ENCODE assay signal across 10 cellular contexts in the genomic region with DNA sequence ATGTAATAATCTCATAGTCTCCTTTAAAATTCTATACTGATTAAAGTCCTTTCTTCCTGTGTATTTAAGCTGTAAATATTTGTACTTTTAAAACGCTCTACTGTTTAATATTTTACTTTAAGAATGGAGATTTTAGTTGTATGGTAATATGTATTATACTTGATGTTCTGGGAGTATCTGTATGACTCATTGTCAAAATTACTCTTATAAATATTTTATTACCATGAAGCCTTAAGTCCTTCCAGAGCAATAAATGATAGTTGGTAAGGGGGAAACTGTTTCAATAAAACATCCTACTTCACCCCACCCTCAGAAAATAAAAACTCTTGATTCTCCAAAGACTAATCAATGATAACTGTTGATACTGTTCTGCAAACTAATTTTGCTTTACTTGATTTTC. TPM values are rescaled to one million over a fixed set of nuclear protein-coding genes. Genes with fewer than 3 reads are reported as not detected.
A peak's percentile ranks its signal among the peaks of the same experiment; 100 is the strongest.
DNase-seq lines count a peak whose midpoint lies in the region; ATAC-seq and TF ChIP-seq lines count a peak whose summit lies in the region.
"Had no signal": no experiment of that assay in that cellular context is flagged by ENCODE, and none has a peak within 500 bp of the region (broad histone marks: within the 10 kb centered on the region; RNA-seq: fewer than 3 reads in every experiment).

No MANE protein-coding gene starts in this region.

- peak in 1 of 4 donors; percentile 25 for ATAC-seq in heart left ventricle
- ATAC-seq in naive B cell (ENCODE audit: low read depth in 2 of 2): no peak
- ATAC-seq: stimulated activated effector memory CD8-positive, alpha-beta T cell treated with anti-CD3 and anti-CD28 coated beads, Interleukin-12 subunit alpha, Interleukin-12 subunit beta, amount 100 ng/mL, for 72 hours had no signal

- no peak for TF ChIP-seq POLR2A in heart left ventricle (IDR thresholded peaks at IDR 0.05)

- intact Hi-C loops in heart left ventricle (cut with DNase I) (loop anchor here in 9 of 10 donors (2.0 to 10.0 kb wide), 12 partner anchors 76 to 1569 kb away; no protein-coding TSS in a partner anchor), cardiac septum (cut with DNase I) (loop anchor here (2.0 to 10.0 kb wide), 5 partner anchors 76 to 1299 kb away; no protein-coding TSS in a partner anchor)

- peaks cover 0 to 2% (median 0%) of the 10 kb centered on the region in 7 donors for H3K9me3 Mint-ChIP-seq in naive B cell
- no peaks in the 10 kb centered on the region for H3K9me3 Mint-ChIP-seq in type B pancreatic cell
- H3K9me3 Mint-ChIP-seq: naive thymus-derived CD4-positive, alpha-beta T cell; stimulated activated effector memory CD8-positive, alpha-beta T cell treated with anti-CD3 and anti-CD28 coated beads, Interleukin-12 subunit alpha, Interleukin-12 subunit beta, amount 100 ng/mL, for 72 hours had no signal

- peak overlapping the region; percentile 66 to 87 (median 80) for H3K4me3 Mint-ChIP-seq in naive B cell
- peak overlapping the region; percentile 78 for H3K4me3 Mint-ChIP-seq in type B pancreatic cell
- H3K4me3 Mint-ChIP-seq: stimulated activated effector memory CD8-positive, alpha-beta T cell treated with anti-CD3 and anti-CD28 coated beads, Interleukin-12 subunit alpha, Interleukin-12 subunit beta, amount 100 ng/mL, for 72 hours had no signal

- H3K4me1 Mint-ChIP-seq in naive B cell (peaks cover 27 to 45% (median 42%) of the 10 kb centered on the region in 3 donors), type B pancreatic cell (ENCODE audit: unreplicated experiment) (peaks cover 22% of the 10 kb centered on the region)
- H3K4me1 Mint-ChIP-seq: stimulated activated effector memory CD8-positive, alpha-beta T cell treated with anti-CD3 and anti-CD28 coated beads, Interleukin-12 subunit alpha, Interleukin-12 subunit beta, amount 100 ng/mL, for 72 hours had no signal

- DNase-seq in heart left ventricle: no peak
- DNase-seq in cardiac septum (ENCODE audit: low spot score): no peak
- DNase-seq in choroid plexus epithelial cell (ENCODE audit: low read depth): no peak
- DNase-seq in naive B cell: no peak
- DNase-seq in type B pancreatic cell (ENCODE audit: extremely low spot score, unreplicated experiment): no peak
- DNase-seq in AML-193 (lab: John Stamatoyannopoulos, UW): no peak
- no peak for DNase-seq in NCI-H2081 (lab: John Stamatoyannopoulos, UW)
- DNase-seq in amniotic stem cell (lab: John Stamatoyannopoulos, UW): no peak

- H3K36me3 ChIP-seq in heart left ventricle: no peaks in the 10 kb centered on the region

- H3K27me3 Mint-ChIP-seq in naive B cell (no peaks in the 10 kb centered on the region), type B pancreatic cell (peaks cover 7% of the 10 kb centered on the region)

- H3K27ac Mint-ChIP-seq in naive B cell (peak overlapping the region; percentile 18 to 85 (median 64)), type B pancreatic cell (no peak overlapping the region)
- H3K27ac Mint-ChIP-seq: stimulated activated effector memory CD8-positive, alpha-beta T cell treated with anti-CD3 and anti-CD28 coated beads, Interleukin-12 subunit alpha, Interleukin-12 subunit beta, amount 100 ng/mL, for 72 hours had no signal

- H3K27me3 ChIP-seq in heart left ventricle: peaks cover 0 to 3% (median 0%) of the 10 kb centered on the region in 9 donors

- peak overlapping the region in 10 of 12 donors; percentile 7 to 80 (median 44) for H3K4me3 ChIP-seq in heart left ventricle
- peak overlapping the region; percentile 49 for H3K4me3 ChIP-seq in choroid plexus epithelial cell (ENCODE audit: low read depth, low read length)

- 44 to 66% (median 56%) methylated on average over 1 of the region's 1 CpG for WGBS in heart left ventricle, 4 donors

- TF ChIP-seq CTCF in heart left ventricle (IDR thresholded peaks at IDR 0.05): no peak
- no peak for TF ChIP-seq CTCF in choroid plexus epithelial cell (conservative IDR thresholded peaks at IDR 0.05; ENCODE audit: low read depth, low read length)
- no peak for TF ChIP-seq CTCF in type B pancreatic cell (conservative IDR thresholded peaks at IDR 0.05)

- H3K27ac ChIP-seq in heart left ventricle: peak overlapping the region in 6 of 12 donors; percentile 25 to 52 (median 42)

- no peaks in the 10 kb centered on the region for H3K9me3 ChIP-seq in heart left ventricle

- H3K4me1 ChIP-seq in heart left ventricle: peaks cover 0 to 46% (median 8%) of the 10 kb centered on the region in 12 donors

- H3K36me3 Mint-ChIP-seq in naive B cell (peaks cover 7 to 11% of the 10 kb centered on the region in 2 donors), type B pancreatic cell (peaks cover 21% of the 10 kb centered on the region)
- H3K36me3 Mint-ChIP-seq: naive thymus-derived CD4-positive, alpha-beta T cell; stimulated activated effector memory CD8-positive, alpha-beta T cell treated with anti-CD3 and anti-CD28 coated beads, Interleukin-12 subunit alpha, Interleukin-12 subunit beta, amount 100 ng/mL, for 72 hours had no signal

RNA-seq across cellular contexts. Expression of a gene that starts 6.4 kb away (rescaled TPM):
- total RNA-seq in heart left ventricle (10 to 100 TPM; 13.6 to 26.9 (median 21.6) TPM), cardiac septum (17.1 TPM), type B pancreatic cell (ENCODE audit: low replicate concordance) (12.8 and 20.2 TPM in 2 replicates)
- polyA plus RNA-seq in heart left ventricle (10 to 100 TPM in 1 of 2 donors, 1 to 10 TPM in 1; 3.0 to 39.6 TPM), naive B cell (ENCODE audit: low read depth in 6 of 6) (10 to 100 TPM; 49.9 to 70.2 (median 57.2) TPM)
